ENCODE assay signal across 34 cellular contexts in genomic region chr3:85210540-85210939, GRCh38.
"Had no signal": no experiment of that assay in that cellular context is flagged by ENCODE, and none has a peak within 500 bp of the region (broad histone marks: within the 10 kb centered on the region; RNA-seq: fewer than 3 reads in every experiment).

No MANE protein-coding gene starts in this region.

- H3K27me3 ChIP-seq: MG63 had no signal

- DNase-seq: Karpas-422, Kasumi-1, MG63, MM.1S, MV-4-11, NCI-H1048, NCI-H1092, NCI-H1092 treated with DMSO at 0.1 percent for 48 hours, NCI-H1105, NCI-H1105 treated with DMSO at 0.1 percent for 48 hours, NCI-H1417, NCI-H1417 treated with DMSO at 0.1 percent for 48 hours, NCI-H1436, NCI-H1436 treated with DMSO at 0.1 percent for 48 hours, NCI-H146, NCI-H1694, NCI-H1694 treated with DMSO at 0.1 percent for 48 hours, NCI-H187, NCI-H187 treated with DMSO at 0.1 percent for 48 hours, NCI-H1930, NCI-H2029, NCI-H2029 treated with DMSO at 0.1 percent for 48 hours, NCI-H2081, NCI-H2081 treated with DMSO at 0.1 percent for 48 hours, NCI-H2107, NCI-H2171, NCI-H2171 treated with DMSO at 0.1 percent for 48 hours, NCI-H2227 treated with DMSO at 0.1 percent for 48 hours, NCI-H226, NCI-H345, NCI-H446, NCI-H446 treated with DMSO at 0.1 percent for 48 hours, NCI-H510A, NCI-H510A treated with DMSO at 0.1 percent for 48 hours had no signal

- H3K36me3 ChIP-seq: MG63 had no signal

- H3K4me3 ChIP-seq: MG63 had no signal

- H3K9me3 ChIP-seq: MG63 had no signal
